In genomic region chr4:140382732-140383131, GRCh38 we compare ENCODE assay signal across 6 cellular contexts. TPM values are rescaled to one million over a fixed set of nuclear protein-coding genes. Genes with fewer than 3 reads are reported as not detected.
"Had no signal": no experiment of that assay in that cellular context is flagged by ENCODE, and none has a peak within 500 bp of the region (broad histone marks: within the 10 kb centered on the region; RNA-seq: fewer than 3 reads in every experiment).

No MANE protein-coding gene starts in this region.

- H3K9me3 Mint-ChIP-seq: H9, IgD-negative memory B cell had no signal

- H3K27ac Mint-ChIP-seq: H9, IgD-negative memory B cell had no signal

- H3K27ac ChIP-seq: GM23248 had no signal

- H3K4me1 Mint-ChIP-seq: H9 had no signal

- H3K27me3 Mint-ChIP-seq: IgD-negative memory B cell had no signal

- DNase-seq: GM23248, GOT3, H9, HCEC 1CT had no signal

- H3K4me3 Mint-ChIP-seq: H9, IgD-negative memory B cell had no signal

- H3K4me3 ChIP-seq: GM23248 had no signal

RNA-seq across cellular contexts. Expression of gene CLGN, which starts 44.7 kb away (rescaled TPM):
- total RNA-seq: HT-29 had no signal
- polyA plus RNA-seq: IgD-negative memory B cell had no signal
